Comparison of ENCODE assay signal across 8 cellular contexts in genomic region chr19:1885398-1886119, GRCh38. TPM values are rescaled to one million over a fixed set of nuclear protein-coding genes. Genes with fewer than 3 reads are reported as not detected.
A peak's percentile ranks its signal among the peaks of the same experiment; 100 is the strongest.
DNase-seq lines count a peak whose midpoint lies in the region; ATAC-seq and TF ChIP-seq lines count a peak whose summit lies in the region.
"Not testable (repeated sequence)": the region's sequence is repeated elsewhere in the genome, so short reads cannot be mapped to it uniquely, and the experiment has no call there.

ABHD17A (minus strand) TSS chr19:1885496; CDS start chr19:1881566, 3,930 bp downstream.

- H2AFZ ChIP-seq in parathyroid adenoma, result peak within 1 kb of the TSS; percentile 55

- POLR2A ChIA-PET in GM10248 (lab: Yijun Ruan, JAX), result interaction anchor here (0.5 to 1.6 kb wide), 2 partner anchors 21 to 141 kb away, joined by 5 to 8 read pairs; no protein-coding TSS in a partner anchor

- not testable (repeated sequence) for H3K36me3 ChIP-seq in parathyroid adenoma (ENCODE audit: control insufficient read depth, insufficient read depth, low read length); thymus (ENCODE audit: control insufficient read depth, insufficient read depth)

- H3K4me2 ChIP-seq in parathyroid adenoma (ENCODE audit: low read length), result peak within 1 kb of the TSS; percentile 70

- H3K4me3 ChIP-seq in parathyroid adenoma (ENCODE audit: low read depth, low read length), result peak within 1 kb of the TSS; percentile 64
- peak within 1 kb of the TSS; percentile 89 for H3K4me3 ChIP-seq in thymus (ENCODE audit: low read length)

- peak; percentile 70 for ATAC-seq in HG02852 (IDR thresholded peaks at IDR 0.05; ENCODE audit: unreplicated experiment)

- peak within 1 kb of the TSS; percentile 64 for H3K27ac ChIP-seq in parathyroid adenoma
- peak within 1 kb of the TSS; percentile 84 for H3K27ac ChIP-seq in thymus (ENCODE audit: low read depth)

- WGBS in thymus, result 21% methylated on average over 46 of the region's 46 CpGs

- not testable (repeated sequence) for H3K4me1 ChIP-seq in parathyroid adenoma
- H3K4me1 ChIP-seq in thymus (ENCODE audit: control insufficient read depth, insufficient read depth, low read length), result peaks cover 21% of the 10 kb centered on the region

- CTCF ChIA-PET in GM10248 (lab: Yijun Ruan, JAX), result interaction anchor here (1.1 to 2.7 kb wide), 3 partner anchors 9 to 12 kb away, joined by 3 to 9 read pairs (median 5); no protein-coding TSS in a partner anchor

- intact Hi-C loops in T-helper 2 cell treated with Interferon-gamma antibody and Interleukin-4, amounts not matched to agents 100 ng/mL and 5 ng/mL, for 36 hours (cut with micrococcal nuclease), result loop anchor here (1.0 to 10.0 kb wide), 3 partner anchors 10 to 209 kb away; partner anchors contain the start of genes ADAT3, IZUMO4, MOB3A and SCAMP4
- intact Hi-C loops in cardiac septum (cut with DNase I), result not testable (repeated sequence)

- peaks cover 24% of the 10 kb centered on the region for H3K79me2 ChIP-seq in parathyroid adenoma

- H3K27me3 ChIP-seq in parathyroid adenoma (ENCODE audit: control insufficient read depth, insufficient read depth, low read length); thymus (ENCODE audit: control insufficient read depth, insufficient read depth): not testable (repeated sequence)

- DNase-seq in GM10248 (ENCODE audit: extremely low spot score), result peak; percentile 97
- peak; percentile 68 to 90 for DNase-seq in NCI-H1930 (lab: John Stamatoyannopoulos, UW)
- DNase-seq in amniotic stem cell (lab: John Stamatoyannopoulos, UW), result peak; percentile 89
- peak; percentile 98 for DNase-seq in cardiac septum (ENCODE audit: low spot score)

- not testable (repeated sequence) for H3K9me3 ChIP-seq in parathyroid adenoma (ENCODE audit: control insufficient read depth, low read length); thymus (ENCODE audit: control insufficient read depth)

- not testable (repeated sequence) for TF ChIP-seq CTCF in GM10248 (IDR thresholded peaks at IDR 0.05; ENCODE audit: control extremely low read depth, extremely low read depth, low read depth, missing control alignments); parathyroid adenoma (IDR thresholded peaks at IDR 0.05)

- peak within 1 kb of the TSS; percentile 69 for H3K9ac ChIP-seq in parathyroid adenoma

RNA-seq across cellular contexts. Expression of gene ABHD17A, which starts in this region (rescaled TPM):
- 119 and 126 TPM in 2 replicates for total RNA-seq in T-helper 2 cell treated with Interferon-gamma antibody and Interleukin-4, amounts not matched to agents 100 ng/mL and 5 ng/mL, for 36 hours
- 61.1 TPM for total RNA-seq in cardiac septum
- 90.4 TPM for polyA plus RNA-seq in thymus

Comparison
In these comparisons a context has a peak if more than half of its experiments do, and no peak if none do; other contexts are left out.
1. Peak in every context shown above with its lines: DNase-seq, ATAC-seq, H3K4me3 ChIP-seq and H3K27ac ChIP-seq.